ENCODE assay signal across 1 cellular context in the genomic region with DNA sequence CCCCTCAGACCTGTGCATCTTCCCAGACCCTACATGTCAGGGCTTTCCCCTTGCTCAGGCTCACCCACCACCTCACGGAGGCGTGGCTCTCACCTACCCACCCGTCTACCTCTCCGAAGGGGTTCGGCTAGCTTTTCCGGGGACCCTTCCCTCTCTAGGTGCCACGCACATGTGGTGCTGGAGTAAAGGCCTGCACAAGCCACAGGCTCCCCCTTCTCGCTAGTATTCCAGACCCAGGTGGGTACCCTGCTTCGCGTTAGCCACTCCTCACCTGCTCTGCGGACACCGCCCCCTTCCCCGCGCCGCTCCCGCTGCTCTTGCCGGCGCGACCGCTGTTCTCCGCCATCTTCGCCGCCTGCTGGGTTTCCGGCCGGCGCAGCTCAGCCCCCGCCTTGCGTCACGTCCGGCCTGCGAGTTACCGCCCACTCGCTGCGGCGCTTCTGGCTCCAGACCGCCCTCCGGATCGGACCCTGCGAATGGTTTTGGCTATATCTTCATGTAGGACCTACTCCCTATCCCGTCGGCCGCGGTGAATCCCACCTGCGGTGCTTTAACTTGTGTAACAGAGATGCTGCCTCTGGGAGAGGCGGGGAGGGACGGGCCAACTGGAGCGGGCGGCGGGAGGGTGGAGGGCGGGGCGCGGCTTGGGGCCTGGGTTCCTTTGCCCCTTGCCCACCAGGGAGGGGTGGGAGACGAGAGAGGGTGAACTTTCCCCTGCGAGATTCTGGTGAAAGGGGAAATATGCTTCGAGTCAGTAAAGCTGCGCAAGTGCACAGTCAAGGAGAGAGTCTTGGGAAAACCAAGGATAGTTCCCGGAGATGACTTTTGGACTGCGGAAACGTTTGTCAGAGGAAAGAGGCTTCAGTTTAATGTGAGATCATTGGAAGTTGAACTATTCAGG.
TF ChIP-seq lines count a peak whose summit lies in the region.

A gene with protein sequence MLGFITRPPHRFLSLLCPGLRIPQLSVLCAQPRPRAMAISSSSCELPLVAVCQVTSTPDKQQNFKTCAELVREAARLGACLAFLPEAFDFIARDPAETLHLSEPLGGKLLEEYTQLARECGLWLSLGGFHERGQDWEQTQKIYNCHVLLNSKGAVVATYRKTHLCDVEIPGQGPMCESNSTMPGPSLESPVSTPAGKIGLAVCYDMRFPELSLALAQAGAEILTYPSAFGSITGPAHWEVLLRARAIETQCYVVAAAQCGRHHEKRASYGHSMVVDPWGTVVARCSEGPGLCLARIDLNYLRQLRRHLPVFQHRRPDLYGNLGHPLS (plus strand): TSS at position 425 of the 901 bp plus-strand sequence. CDS start 72 bp downstream, at position 497.
A gene with protein sequence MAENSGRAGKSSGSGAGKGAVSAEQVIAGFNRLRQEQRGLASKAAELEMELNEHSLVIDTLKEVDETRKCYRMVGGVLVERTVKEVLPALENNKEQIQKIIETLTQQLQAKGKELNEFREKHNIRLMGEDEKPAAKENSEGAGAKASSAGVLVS (minus strand): TSS at position 357 of the 901 bp plus-strand sequence. CDS start 11 bp downstream, at position 346.

TF ChIP-seq in HEK293, 187 proteins besides CTCF, POLR2A, EP300 and RAD21 (continued from another document and continues in another):
- TF ChIP-seq, protein P1, sequence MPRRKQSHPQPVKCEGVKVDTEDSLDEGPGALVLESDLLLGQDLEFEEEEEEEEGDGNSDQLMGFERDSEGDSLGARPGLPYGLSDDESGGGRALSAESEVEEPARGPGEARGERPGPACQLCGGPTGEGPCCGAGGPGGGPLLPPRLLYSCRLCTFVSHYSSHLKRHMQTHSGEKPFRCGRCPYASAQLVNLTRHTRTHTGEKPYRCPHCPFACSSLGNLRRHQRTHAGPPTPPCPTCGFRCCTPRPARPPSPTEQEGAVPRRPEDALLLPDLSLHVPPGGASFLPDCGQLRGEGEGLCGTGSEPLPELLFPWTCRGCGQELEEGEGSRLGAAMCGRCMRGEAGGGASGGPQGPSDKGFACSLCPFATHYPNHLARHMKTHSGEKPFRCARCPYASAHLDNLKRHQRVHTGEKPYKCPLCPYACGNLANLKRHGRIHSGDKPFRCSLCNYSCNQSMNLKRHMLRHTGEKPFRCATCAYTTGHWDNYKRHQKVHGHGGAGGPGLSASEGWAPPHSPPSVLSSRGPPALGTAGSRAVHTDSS (tag by site-specific recombination; IDR thresholded peaks at IDR 0.05): no peak
- peak; percentile 85 for TF ChIP-seq ZNF629 (tag by site-specific recombination; IDR thresholded peaks at IDR 0.05)
- TF ChIP-seq KLF1 (tag by site-specific recombination; IDR thresholded peaks at IDR 0.05): peak; percentile 67; the same call in 1 of the 2 replicates
- TF ChIP-seq YY2 (tag by site-specific recombination; IDR thresholded peaks at IDR 0.05): peak; percentile 95
- TF ChIP-seq ZNF654 (tag by site-specific recombination; IDR thresholded peaks at IDR 0.05; ENCODE audit: low read depth): no peak
- TF ChIP-seq, protein P2, sequence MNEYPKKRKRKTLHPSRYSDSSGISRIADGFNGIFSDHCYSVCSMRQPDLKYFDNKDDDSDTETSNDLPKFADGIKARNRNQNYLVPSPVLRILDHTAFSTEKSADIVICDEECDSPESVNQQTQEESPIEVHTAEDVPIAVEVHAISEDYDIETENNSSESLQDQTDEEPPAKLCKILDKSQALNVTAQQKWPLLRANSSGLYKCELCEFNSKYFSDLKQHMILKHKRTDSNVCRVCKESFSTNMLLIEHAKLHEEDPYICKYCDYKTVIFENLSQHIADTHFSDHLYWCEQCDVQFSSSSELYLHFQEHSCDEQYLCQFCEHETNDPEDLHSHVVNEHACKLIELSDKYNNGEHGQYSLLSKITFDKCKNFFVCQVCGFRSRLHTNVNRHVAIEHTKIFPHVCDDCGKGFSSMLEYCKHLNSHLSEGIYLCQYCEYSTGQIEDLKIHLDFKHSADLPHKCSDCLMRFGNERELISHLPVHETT (tag by site-specific recombination; IDR thresholded peaks at IDR 0.05): peak; percentile 26; the same call in 1 of the 2 replicates
- TF ChIP-seq ZNF302 (tag by site-specific recombination; IDR thresholded peaks at IDR 0.05; ENCODE audit: low read depth): no peak
- TF ChIP-seq, protein P3, sequence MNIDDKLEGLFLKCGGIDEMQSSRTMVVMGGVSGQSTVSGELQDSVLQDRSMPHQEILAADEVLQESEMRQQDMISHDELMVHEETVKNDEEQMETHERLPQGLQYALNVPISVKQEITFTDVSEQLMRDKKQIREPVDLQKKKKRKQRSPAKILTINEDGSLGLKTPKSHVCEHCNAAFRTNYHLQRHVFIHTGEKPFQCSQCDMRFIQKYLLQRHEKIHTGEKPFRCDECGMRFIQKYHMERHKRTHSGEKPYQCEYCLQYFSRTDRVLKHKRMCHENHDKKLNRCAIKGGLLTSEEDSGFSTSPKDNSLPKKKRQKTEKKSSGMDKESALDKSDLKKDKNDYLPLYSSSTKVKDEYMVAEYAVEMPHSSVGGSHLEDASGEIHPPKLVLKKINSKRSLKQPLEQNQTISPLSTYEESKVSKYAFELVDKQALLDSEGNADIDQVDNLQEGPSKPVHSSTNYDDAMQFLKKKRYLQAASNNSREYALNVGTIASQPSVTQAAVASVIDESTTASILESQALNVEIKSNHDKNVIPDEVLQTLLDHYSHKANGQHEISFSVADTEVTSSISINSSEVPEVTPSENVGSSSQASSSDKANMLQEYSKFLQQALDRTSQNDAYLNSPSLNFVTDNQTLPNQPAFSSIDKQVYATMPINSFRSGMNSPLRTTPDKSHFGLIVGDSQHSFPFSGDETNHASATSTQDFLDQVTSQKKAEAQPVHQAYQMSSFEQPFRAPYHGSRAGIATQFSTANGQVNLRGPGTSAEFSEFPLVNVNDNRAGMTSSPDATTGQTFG (tag by site-specific recombination; IDR thresholded peaks at IDR 0.05; ENCODE audit: borderline replicate concordance): no peak
- TF ChIP-seq ZNF426 (tag by site-specific recombination; IDR thresholded peaks at IDR 0.05): no peak
- TF ChIP-seq ZNF776 (tag by site-specific recombination; IDR thresholded peaks at IDR 0.05; ENCODE audit: borderline replicate concordance): no peak
- no peak for TF ChIP-seq ZNF596 (tag by site-specific recombination; IDR thresholded peaks at IDR 0.05)
- peak; percentile 83 for TF ChIP-seq ZXDB (tag by site-specific recombination; IDR thresholded peaks at IDR 0.05)
- TF ChIP-seq, protein P4, sequence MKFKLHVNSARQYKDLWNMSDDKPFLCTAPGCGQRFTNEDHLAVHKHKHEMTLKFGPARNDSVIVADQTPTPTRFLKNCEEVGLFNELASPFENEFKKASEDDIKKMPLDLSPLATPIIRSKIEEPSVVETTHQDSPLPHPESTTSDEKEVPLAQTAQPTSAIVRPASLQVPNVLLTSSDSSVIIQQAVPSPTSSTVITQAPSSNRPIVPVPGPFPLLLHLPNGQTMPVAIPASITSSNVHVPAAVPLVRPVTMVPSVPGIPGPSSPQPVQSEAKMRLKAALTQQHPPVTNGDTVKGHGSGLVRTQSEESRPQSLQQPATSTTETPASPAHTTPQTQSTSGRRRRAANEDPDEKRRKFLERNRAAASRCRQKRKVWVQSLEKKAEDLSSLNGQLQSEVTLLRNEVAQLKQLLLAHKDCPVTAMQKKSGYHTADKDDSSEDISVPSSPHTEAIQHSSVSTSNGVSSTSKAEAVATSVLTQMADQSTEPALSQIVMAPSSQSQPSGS (tag by site-specific recombination; IDR thresholded peaks at IDR 0.05; ENCODE audit: low read depth): no peak
- TF ChIP-seq ZNF416 (tag by site-specific recombination; IDR thresholded peaks at IDR 0.05): no peak
- no peak for TF ChIP-seq ZNF585B (tag by site-specific recombination; IDR thresholded peaks at IDR 0.05)
- no peak for TF ChIP-seq ZNF248 (tag by site-specific recombination; IDR thresholded peaks at IDR 0.05)
- TF ChIP-seq, protein P5, sequence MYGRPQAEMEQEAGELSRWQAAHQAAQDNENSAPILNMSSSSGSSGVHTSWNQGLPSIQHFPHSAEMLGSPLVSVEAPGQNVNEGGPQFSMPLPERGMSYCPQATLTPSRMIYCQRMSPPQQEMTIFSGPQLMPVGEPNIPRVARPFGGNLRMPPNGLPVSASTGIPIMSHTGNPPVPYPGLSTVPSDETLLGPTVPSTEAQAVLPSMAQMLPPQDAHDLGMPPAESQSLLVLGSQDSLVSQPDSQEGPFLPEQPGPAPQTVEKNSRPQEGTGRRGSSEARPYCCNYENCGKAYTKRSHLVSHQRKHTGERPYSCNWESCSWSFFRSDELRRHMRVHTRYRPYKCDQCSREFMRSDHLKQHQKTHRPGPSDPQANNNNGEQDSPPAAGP (tag by site-specific recombination; IDR thresholded peaks at IDR 0.05): peak; percentile 69; the same call in 1 of the 2 replicates
- TF ChIP-seq, protein P6, sequence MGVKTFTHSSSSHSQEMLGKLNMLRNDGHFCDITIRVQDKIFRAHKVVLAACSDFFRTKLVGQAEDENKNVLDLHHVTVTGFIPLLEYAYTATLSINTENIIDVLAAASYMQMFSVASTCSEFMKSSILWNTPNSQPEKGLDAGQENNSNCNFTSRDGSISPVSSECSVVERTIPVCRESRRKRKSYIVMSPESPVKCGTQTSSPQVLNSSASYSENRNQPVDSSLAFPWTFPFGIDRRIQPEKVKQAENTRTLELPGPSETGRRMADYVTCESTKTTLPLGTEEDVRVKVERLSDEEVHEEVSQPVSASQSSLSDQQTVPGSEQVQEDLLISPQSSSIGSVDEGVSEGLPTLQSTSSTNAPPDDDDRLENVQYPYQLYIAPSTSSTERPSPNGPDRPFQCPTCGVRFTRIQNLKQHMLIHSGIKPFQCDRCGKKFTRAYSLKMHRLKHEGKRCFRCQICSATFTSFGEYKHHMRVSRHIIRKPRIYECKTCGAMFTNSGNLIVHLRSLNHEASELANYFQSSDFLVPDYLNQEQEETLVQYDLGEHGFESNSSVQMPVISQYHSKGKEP (tag by site-specific recombination; IDR thresholded peaks at IDR 0.05): no peak
- TF ChIP-seq SCRT2 (tag by site-specific recombination; IDR thresholded peaks at IDR 0.05): peak; percentile 72
- TF ChIP-seq, protein P7, sequence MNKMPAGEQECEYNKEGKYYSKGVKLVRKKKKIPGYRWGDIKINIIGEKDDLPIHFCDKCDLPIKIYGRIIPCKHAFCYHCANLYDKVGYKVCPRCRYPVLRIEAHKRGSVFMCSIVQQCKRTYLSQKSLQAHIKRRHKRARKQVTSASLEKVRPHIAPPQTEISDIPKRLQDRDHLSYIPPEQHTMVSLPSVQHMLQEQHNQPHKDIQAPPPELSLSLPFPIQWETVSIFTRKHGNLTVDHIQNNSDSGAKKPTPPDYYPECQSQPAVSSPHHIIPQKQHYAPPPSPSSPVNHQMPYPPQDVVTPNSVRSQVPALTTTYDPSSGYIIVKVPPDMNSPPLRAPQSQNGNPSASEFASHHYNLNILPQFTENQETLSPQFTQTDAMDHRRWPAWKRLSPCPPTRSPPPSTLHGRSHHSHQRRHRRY (tag by site-specific recombination; IDR thresholded peaks at IDR 0.05): no peak
- TF ChIP-seq YY1 (tag by site-specific recombination; IDR thresholded peaks at IDR 0.05): peak; percentile 87
- TF ChIP-seq, protein P8, sequence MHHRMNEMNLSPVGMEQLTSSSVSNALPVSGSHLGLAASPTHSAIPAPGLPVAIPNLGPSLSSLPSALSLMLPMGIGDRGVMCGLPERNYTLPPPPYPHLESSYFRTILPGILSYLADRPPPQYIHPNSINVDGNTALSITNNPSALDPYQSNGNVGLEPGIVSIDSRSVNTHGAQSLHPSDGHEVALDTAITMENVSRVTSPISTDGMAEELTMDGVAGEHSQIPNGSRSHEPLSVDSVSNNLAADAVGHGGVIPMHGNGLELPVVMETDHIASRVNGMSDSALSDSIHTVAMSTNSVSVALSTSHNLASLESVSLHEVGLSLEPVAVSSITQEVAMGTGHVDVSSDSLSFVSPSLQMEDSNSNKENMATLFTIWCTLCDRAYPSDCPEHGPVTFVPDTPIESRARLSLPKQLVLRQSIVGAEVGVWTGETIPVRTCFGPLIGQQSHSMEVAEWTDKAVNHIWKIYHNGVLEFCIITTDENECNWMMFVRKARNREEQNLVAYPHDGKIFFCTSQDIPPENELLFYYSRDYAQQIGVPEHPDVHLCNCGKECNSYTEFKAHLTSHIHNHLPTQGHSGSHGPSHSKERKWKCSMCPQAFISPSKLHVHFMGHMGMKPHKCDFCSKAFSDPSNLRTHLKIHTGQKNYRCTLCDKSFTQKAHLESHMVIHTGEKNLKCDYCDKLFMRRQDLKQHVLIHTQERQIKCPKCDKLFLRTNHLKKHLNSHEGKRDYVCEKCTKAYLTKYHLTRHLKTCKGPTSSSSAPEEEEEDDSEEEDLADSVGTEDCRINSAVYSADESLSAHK (tag by site-specific recombination; IDR thresholded peaks at IDR 0.05): no peak; the same call in 1 of the 2 replicates
- no peak for TF ChIP-seq ZNF624 (tag by site-specific recombination; IDR thresholded peaks at IDR 0.05)
- TF ChIP-seq OSR2 (tag by site-specific recombination; IDR thresholded peaks at IDR 0.05): no peak
- TF ChIP-seq GLI4 (tag by site-specific recombination; IDR thresholded peaks at IDR 0.05): no peak; the same call in 1 of the 2 replicates
- 0 out of 2 replicates have a peak, but pooled peaks have one; percentile 20 for TF ChIP-seq ZSCAN23 (tag by site-specific recombination; IDR thresholded peaks at IDR 0.05)
- TF ChIP-seq ZNF366 (tag by site-specific recombination; conservative IDR thresholded peaks at IDR 0.05): no peak
- no peak for TF ChIP-seq ZNF354C (tag by site-specific recombination; IDR thresholded peaks at IDR 0.05; ENCODE audit: borderline replicate concordance, low read depth)
- TF ChIP-seq ZNF621 (tag by site-specific recombination; IDR thresholded peaks at IDR 0.05): no peak
- no peak for TF ChIP-seq SETDB1 (IDR thresholded peaks at IDR 0.05; ENCODE audit: insufficient read length, low read length)
- TF ChIP-seq ZNF221 (tag by site-specific recombination; IDR thresholded peaks at IDR 0.05; ENCODE audit: borderline replicate concordance): no peak
- peak; percentile 94 for TF ChIP-seq ZNF341 (tag by site-specific recombination; IDR thresholded peaks at IDR 0.05; ENCODE audit: low read depth)
- TF ChIP-seq ZNF785 (tag by site-specific recombination; IDR thresholded peaks at IDR 0.05): no peak
- TF ChIP-seq ZNF433 (tag by site-specific recombination; IDR thresholded peaks at IDR 0.05; ENCODE audit: low read depth): no peak
- TF ChIP-seq ZNF423 (tag by site-specific recombination; IDR thresholded peaks at IDR 0.05): peak; percentile 65; the same call in 1 of the 2 replicates
- TF ChIP-seq ZBTB17 (tag by site-specific recombination; IDR thresholded peaks at IDR 0.05): peak; percentile 76
- TF ChIP-seq ZNF16 (tag by site-specific recombination; IDR thresholded peaks at IDR 0.05; ENCODE audit: low read depth): no peak
- peak; percentile 84 for TF ChIP-seq EGR2 (tag by site-specific recombination; IDR thresholded peaks at IDR 0.05; ENCODE audit: low read depth)
- no peak for TF ChIP-seq ZNF112 (tag by site-specific recombination; IDR thresholded peaks at IDR 0.05)
- TF ChIP-seq ZNF792 (tag by site-specific recombination; IDR thresholded peaks at IDR 0.05): no peak
- TF ChIP-seq, protein P9, sequence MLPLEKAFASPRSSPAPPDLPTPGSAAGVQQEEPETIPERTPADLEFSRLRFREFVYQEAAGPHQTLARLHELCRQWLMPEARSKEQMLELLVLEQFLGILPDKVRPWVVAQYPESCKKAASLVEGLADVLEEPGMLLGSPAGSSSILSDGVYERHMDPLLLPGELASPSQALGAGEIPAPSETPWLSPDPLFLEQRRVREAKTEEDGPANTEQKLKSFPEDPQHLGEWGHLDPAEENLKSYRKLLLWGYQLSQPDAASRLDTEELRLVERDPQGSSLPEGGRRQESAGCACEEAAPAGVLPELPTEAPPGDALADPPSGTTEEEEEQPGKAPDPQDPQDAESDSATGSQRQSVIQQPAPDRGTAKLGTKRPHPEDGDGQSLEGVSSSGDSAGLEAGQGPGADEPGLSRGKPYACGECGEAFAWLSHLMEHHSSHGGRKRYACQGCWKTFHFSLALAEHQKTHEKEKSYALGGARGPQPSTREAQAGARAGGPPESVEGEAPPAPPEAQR (tag by site-specific recombination; IDR thresholded peaks at IDR 0.05): no peak
- no peak for TF ChIP-seq WT1 (tag by site-specific recombination; IDR thresholded peaks at IDR 0.05)
- TF ChIP-seq ZNF791 (tag by site-specific recombination; IDR thresholded peaks at IDR 0.05): no peak
- TF ChIP-seq ZNF19 (tag by site-specific recombination; IDR thresholded peaks at IDR 0.05; ENCODE audit: low read depth): no peak
